11 cellular contexts compared by ENCODE assay signal in the genomic region with DNA sequence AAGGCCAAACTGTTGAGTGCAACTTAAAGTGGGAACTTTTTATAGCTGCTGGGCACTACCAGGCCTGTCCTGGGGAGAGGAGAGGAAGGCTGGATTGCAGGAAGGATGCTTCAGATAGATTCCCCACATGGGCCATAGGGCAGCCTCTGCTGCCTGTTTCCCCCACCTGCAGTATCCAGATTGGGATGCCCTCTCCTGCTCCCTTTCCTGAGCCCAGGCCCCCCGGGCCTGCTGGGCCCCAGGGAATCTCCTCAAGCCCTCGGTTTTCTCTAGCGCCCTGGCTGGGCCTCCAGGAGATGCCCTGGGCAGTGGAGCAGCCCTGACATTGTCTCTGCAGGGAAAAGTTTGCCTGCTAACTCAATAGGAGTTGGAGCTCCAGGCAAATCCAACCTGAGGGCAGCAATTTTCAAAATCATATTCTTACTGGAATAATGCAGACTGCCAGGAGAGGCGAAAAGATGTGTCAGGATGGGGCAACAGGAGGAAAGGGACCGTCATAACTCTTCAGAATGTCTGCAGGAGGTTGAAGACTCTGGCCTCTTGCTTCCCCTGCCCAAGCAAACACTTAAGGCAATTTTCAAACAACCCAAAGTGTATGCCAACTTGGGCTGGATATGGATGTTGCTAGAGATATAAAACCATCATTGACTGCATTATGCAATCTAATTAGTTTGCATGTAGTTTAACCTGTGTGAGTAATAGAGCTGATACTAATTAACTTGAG. TPM values are rescaled to one million over a fixed set of nuclear protein-coding genes. Genes with fewer than 3 reads are reported as not detected.
A peak's percentile ranks its signal among the peaks of the same experiment; 100 is the strongest.
DNase-seq lines count a peak whose midpoint lies in the region; ATAC-seq, FAIRE-seq and TF ChIP-seq lines count a peak whose summit lies in the region.
"Had no signal": no experiment of that assay in that cellular context is flagged by ENCODE, and none has a peak within 500 bp of the region (broad histone marks: within the 10 kb centered on the region; RNA-seq: fewer than 3 reads in every experiment).

No MANE protein-coding gene starts in this region.

- DNase-seq in HL-60 (ENCODE audit: low read depth in 1 of 2, low spot score in 1 of 2) = no peak
- peak; percentile 19 for DNase-seq in MCF 10A (ENCODE audit: unreplicated experiment)
- DNase-seq in right lobe of liver = no peak
- no peak for DNase-seq in testis
- no peak for DNase-seq in germinal center (ENCODE audit: low spot score)
- DNase-seq in RCC 7860 (ENCODE audit: low spot score) = no peak
- no peak for DNase-seq in activated T-cell treated with anti-CD3 and anti-CD28 coated beads for 4 hours
- DNase-seq: activated CD4-positive, CD25-positive, alpha-beta regulatory T cell treated with anti-CD3 and anti-CD28 coated beads, Interleukin-2, amount 50 U/mL, for 72 hours; stimulated activated CD4-positive, alpha-beta T cell treated with anti-CD3 and anti-CD28 coated beads, Interleukin-4, amount 100 ng/mL, for 4 hours had no signal

- peak overlapping the region; percentile 84 for H3K4me3 Mint-ChIP-seq in MCF 10A (ENCODE audit: unreplicated experiment)

- POLR2A ChIA-PET in MCF 10A (lab: Yijun Ruan, JAX) = interaction anchor here (0.5 to 9.0 kb wide), 10 partner anchors 6 to 1657 kb away, joined by 3 to 156 read pairs (median 4); a partner anchor contains a TSS

- peak overlapping the region; percentile 98 for H3K27ac Mint-ChIP-seq in MCF 10A (ENCODE audit: low read depth, unreplicated experiment)

- no peak for FAIRE-seq in RCC 7860 (lab: Jason Lieb, UNC)
- FAIRE-seq: endometrium had no signal

- H3K9me3 Mint-ChIP-seq in MCF 10A (ENCODE audit: unreplicated experiment) = no peaks in the 10 kb centered on the region

- peaks cover 20% of the 10 kb centered on the region for H3K36me3 Mint-ChIP-seq in MCF 10A (ENCODE audit: insufficient read depth, unreplicated experiment)

- H3K27me3 Mint-ChIP-seq in MCF 10A (ENCODE audit: insufficient read depth, unreplicated experiment) = no peaks in the 10 kb centered on the region

- H3K4me1 ChIP-seq in right lobe of liver = peaks cover 0 to 16% (median 0%) of the 10 kb centered on the region in 4 donors
- H3K4me1 ChIP-seq in testis = no peaks in the 10 kb centered on the region

- H3K9me3 ChIP-seq in right lobe of liver = no peaks in the 10 kb centered on the region
- no peaks in the 10 kb centered on the region for H3K9me3 ChIP-seq in testis

- BruUV-seq in MCF 10A (replicated peaks; lab: Mats Ljungman, UMichigan) = no TSS peak

- TF ChIP-seq CTCF in HL-60 (IDR thresholded peaks at IDR 0.05; ENCODE audit: insufficient read depth, low read length) = no peak
- TF ChIP-seq CTCF in MCF 10A (IDR thresholded peaks at IDR 0.05; ENCODE audit: unreplicated experiment) = no peak
- no peak for TF ChIP-seq CTCF in right lobe of liver (IDR thresholded peaks at IDR 0.05)
- TF ChIP-seq CTCF in testis (IDR thresholded peaks at IDR 0.05) = no peak

- H3K27me3 ChIP-seq in HL-60 (ENCODE audit: insufficient read depth, poor library complexity, severe bottlenecking) (no peaks in the 10 kb centered on the region), right lobe of liver (no peaks in the 10 kb centered on the region), testis (no peaks in the 10 kb centered on the region)

- peak overlapping the region; percentile 85 for H3K27ac ChIP-seq in HL-60 (replicated peaks)
- H3K27ac ChIP-seq in right lobe of liver = peak overlapping the region; percentile 90 to 97 (median 91)
- H3K27ac ChIP-seq in testis = peak overlapping the region; percentile 95 to 97

- ATAC-seq in right lobe of liver (no peak), HG03432 (IDR thresholded peaks at IDR 0.05; ENCODE audit: unreplicated experiment) (no peak)

- H3K4me3 ChIP-seq in HL-60 (replicated peaks; ENCODE audit: insufficient read depth, low read length) = peak overlapping the region; percentile 49
- peak overlapping the region; percentile 68 to 73 (median 71) for H3K4me3 ChIP-seq in right lobe of liver
- peak overlapping the region; percentile 82 to 86 for H3K4me3 ChIP-seq in testis

- peaks cover 30% of the 10 kb centered on the region for H3K4me1 Mint-ChIP-seq in MCF 10A (ENCODE audit: insufficient read depth, unreplicated experiment)

- CTCF ChIA-PET in MCF 10A (lab: Yijun Ruan, JAX) = interaction anchor here (0.7 to 1.7 kb wide), 6 partner anchors 8 to 1663 kb away, joined by 3 to 5 read pairs (median 4); no protein-coding TSS in a partner anchor

- intact Hi-C loops in MCF 10A (cut with micrococcal nuclease) = no loop called here
- intact Hi-C loops in right lobe of liver (cut with DNase I) = no loop called here
- intact Hi-C loops in testis (cut with DNase I; ENCODE audit: low total_unique reads) = loop anchor here (5.0 kb wide), 1 partner anchor 1008 kb away; no protein-coding TSS in a partner anchor

- H3K36me3 ChIP-seq in right lobe of liver (peaks cover 0 to 14% (median 6%) of the 10 kb centered on the region in 4 donors), testis (ENCODE audit: low read depth, missing control alignments) (no peaks in the 10 kb centered on the region)

- TF ChIP-seq POLR2A in right lobe of liver (IDR thresholded peaks at IDR 0.05) = no peak
- TF ChIP-seq POLR2A in testis (IDR thresholded peaks at IDR 0.05) = no peak

- WGBS in right lobe of liver (ENCODE audit: insufficient coverage, low coverage, low lambda C conversion rate, missing lambda C conversion rate) = 17% methylated on average over 3 of the region's 5 CpGs
- WGBS in testis, 2 donors = 10 to 27% methylated on average over 5 of the region's 5 CpGs

RNA-seq across cellular contexts. Expression of a gene that starts 4.4 kb away (rescaled TPM):
- total RNA-seq in MCF 10A (2022) = 9.6 and 10.9 TPM in 2 replicates
- 10 to 100 TPM; 11.6 to 30.0 (median 20.7) TPM for total RNA-seq in right lobe of liver
- total RNA-seq in testis = 10 to 100 TPM; 31.2 to 38.2 TPM
- 42.9 TPM for polyA plus RNA-seq in testis (ENCODE audit: insufficient read depth, low read depth, low replicate concordance)
